In genomic region chr11:19111809-19112208, GRCh38 we compare ENCODE assay signal across 19 cellular contexts. TPM values are rescaled to one million over a fixed set of nuclear protein-coding genes. Genes with fewer than 3 reads are reported as not detected.
DNase-seq lines count a peak whose midpoint lies in the region; ATAC-seq and TF ChIP-seq lines count a peak whose summit lies in the region.
"Had no signal": no experiment of that assay in that cellular context is flagged by ENCODE, and none has a peak within 500 bp of the region (broad histone marks: within the 10 kb centered on the region; RNA-seq: fewer than 3 reads in every experiment).

No MANE protein-coding gene starts in this region.

- no peak for DNase-seq in stimulated activated naive CD8-positive, alpha-beta T cell treated with anti-CD3 and anti-CD28 coated beads, Interleukin-15, amount 100 ng/mL, for 72 hours
- no peak for DNase-seq in stimulated activated naive CD8-positive, alpha-beta T cell treated with anti-CD3 and anti-CD28 coated beads, Interleukin-15, Interleukin-2, amounts not matched to agents 100 U/mL and 50 U/mL, for 24 hours
- DNase-seq in kidney tubule cell (ENCODE audit: low spot score) (peak; percentile 6), mucosa of descending colon (no peak), glutamatergic neuron (no peak), RWPE1 (ENCODE audit: low spot score) (no peak)
- DNase-seq: AML-193; Caco-2; Calu3; CD4-positive, alpha-beta T cell; CD8-positive, alpha-beta T cell; DMS79 treated with DMSO at 0.1 percent for 48 hours; GF-D8 had no signal

- no peaks in the 10 kb centered on the region for H3K9me3 ChIP-seq in mucosa of descending colon
- H3K9me3 ChIP-seq: A549; BLaER1 treated with 17β-estradiol and CSF1 and Interleukin-3, amounts not matched to agents 10 nM and 100 nM; Caco-2 had no signal

- peaks cover 15% of the 10 kb centered on the region for H3K4me1 Mint-ChIP-seq in stimulated activated naive CD8-positive, alpha-beta T cell treated with anti-CD3 and anti-CD28 coated beads, Interleukin-15, amount 100 ng/mL, for 72 hours
- no peaks in the 10 kb centered on the region for H3K4me1 Mint-ChIP-seq in glutamatergic neuron (ENCODE audit: low read depth, unreplicated experiment)

- TF ChIP-seq CTCF in mucosa of descending colon (IDR thresholded peaks at IDR 0.05) (no peak), glutamatergic neuron (IDR thresholded peaks at IDR 0.05; ENCODE audit: partially characterized antibody, unreplicated experiment) (no peak), RWPE1 (conservative IDR thresholded peaks at IDR 0.05; ENCODE audit: low read depth) (no peak)

- peaks cover 13% of the 10 kb centered on the region for H3K4me1 ChIP-seq in mucosa of descending colon (ENCODE audit: low read depth)
- H3K4me1 ChIP-seq: A549 had no signal

- H3K4me3 Mint-ChIP-seq in stimulated activated naive CD8-positive, alpha-beta T cell treated with anti-CD3 and anti-CD28 coated beads, Interleukin-15, amount 100 ng/mL, for 72 hours, result no peak overlapping the region
- no peak overlapping the region for H3K4me3 Mint-ChIP-seq in glutamatergic neuron (ENCODE audit: unreplicated experiment)
- H3K4me3 Mint-ChIP-seq: B cell; CD4-positive, alpha-beta T cell; CD8-positive, alpha-beta T cell had no signal

- intact Hi-C loops in mucosa of descending colon (cut with DNase I, micrococcal nuclease), result no loop called here

- H3K9me3 Mint-ChIP-seq in stimulated activated naive CD8-positive, alpha-beta T cell treated with anti-CD3 and anti-CD28 coated beads, Interleukin-15, amount 100 ng/mL, for 72 hours, result no peaks in the 10 kb centered on the region
- H3K9me3 Mint-ChIP-seq in glutamatergic neuron (ENCODE audit: unreplicated experiment), result no peaks in the 10 kb centered on the region
- H3K9me3 Mint-ChIP-seq: CD4-positive, alpha-beta T cell; CD8-positive, alpha-beta T cell had no signal

- H3K27ac ChIP-seq in RWPE1, result no peak overlapping the region
- H3K27ac ChIP-seq: 22Rv1; A549; BLaER1 treated with 17β-estradiol and CSF1 and Interleukin-3, amounts not matched to agents 10 nM and 100 nM; C4-2B had no signal

- peaks cover 25% of the 10 kb centered on the region for H3K27me3 Mint-ChIP-seq in stimulated activated naive CD8-positive, alpha-beta T cell treated with anti-CD3 and anti-CD28 coated beads, Interleukin-15, amount 100 ng/mL, for 72 hours
- no peaks in the 10 kb centered on the region for H3K27me3 Mint-ChIP-seq in glutamatergic neuron (ENCODE audit: unreplicated experiment)

- no peaks in the 10 kb centered on the region for H3K36me3 Mint-ChIP-seq in glutamatergic neuron (ENCODE audit: unreplicated experiment)
- H3K36me3 Mint-ChIP-seq: CD8-positive, alpha-beta T cell had no signal

- ATAC-seq in stimulated activated naive CD8-positive, alpha-beta T cell treated with anti-CD3 and anti-CD28 coated beads, Interleukin-15, amount 100 ng/mL, for 72 hours, result peak; percentile 7
- no peak for ATAC-seq in stimulated activated naive CD8-positive, alpha-beta T cell treated with anti-CD3 and anti-CD28 coated beads, Interleukin-15, Interleukin-2, amounts not matched to agents 100 U/mL and 50 U/mL, for 24 hours
- peak; percentile 81 for ATAC-seq in mucosa of descending colon
- ATAC-seq: A549; CD8-positive, alpha-beta T cell had no signal

- POLR2A ChIA-PET in RWPE1 (lab: Yijun Ruan, JAX; ENCODE audit: low non-redundant PET), result no interaction called here

- no peaks in the 10 kb centered on the region for H3K36me3 ChIP-seq in mucosa of descending colon (ENCODE audit: low read depth)
- H3K36me3 ChIP-seq: BLaER1 treated with 17β-estradiol and CSF1 and Interleukin-3, amounts not matched to agents 10 nM and 100 nM had no signal

- no peak overlapping the region for H3K27ac Mint-ChIP-seq in stimulated activated naive CD8-positive, alpha-beta T cell treated with anti-CD3 and anti-CD28 coated beads, Interleukin-15, amount 100 ng/mL, for 72 hours
- no peak overlapping the region for H3K27ac Mint-ChIP-seq in glutamatergic neuron (ENCODE audit: unreplicated experiment)
- H3K27ac Mint-ChIP-seq: B cell; CD4-positive, alpha-beta T cell; CD8-positive, alpha-beta T cell had no signal

- H3K4me3 ChIP-seq in mucosa of descending colon, result no peak overlapping the region
- H3K4me3 ChIP-seq: A549; BLaER1 treated with 17β-estradiol and CSF1 and Interleukin-3, amounts not matched to agents 10 nM and 100 nM had no signal

- CTCF ChIA-PET in RWPE1 (lab: Yijun Ruan, JAX), result no interaction called here

RNA-seq across cellular contexts. Expression of gene ZDHHC13, which starts 5.2 kb away (rescaled TPM):
- 10 to 100 TPM; 19.7 to 33.4 (median 27.2) TPM for total RNA-seq in mucosa of descending colon
- total RNA-seq in glutamatergic neuron (ENCODE audit: unreplicated experiment), result 21.9 TPM

RNA-seq across cellular contexts. Expression of gene MRGPRX2, which starts 51.3 kb away (rescaled TPM):
- total RNA-seq in mucosa of descending colon (under 1 TPM in 2 of 3 donors, not detected in 1; 0.24 to 0.98 TPM), glutamatergic neuron (ENCODE audit: unreplicated experiment) (not detected)
- total RNA-seq: A172; B cell; Caco-2; Calu3; CD4-positive, alpha-beta T cell; CD8-positive, alpha-beta T cell had no signal
